ENCODE assay signal across 18 cellular contexts in the genomic region with DNA sequence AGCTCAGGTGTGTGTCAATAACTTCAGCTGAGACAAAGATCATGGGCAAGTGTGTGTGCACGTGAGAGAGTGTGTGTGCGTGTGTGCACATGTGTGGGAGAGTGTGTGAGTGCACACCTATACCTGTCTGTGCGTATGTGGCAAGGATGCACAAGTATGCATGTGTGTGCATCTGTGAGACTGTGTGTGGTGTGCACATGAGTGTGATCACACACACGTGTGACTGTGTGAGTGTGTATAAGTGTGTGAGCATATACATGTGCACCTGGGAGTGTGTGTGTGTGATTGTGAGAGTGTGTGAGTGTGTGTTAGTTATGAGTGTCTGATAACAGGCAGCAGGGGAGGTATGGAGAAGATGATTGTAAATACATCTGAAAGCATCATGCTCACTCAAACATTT.
DNase-seq lines count a peak whose midpoint lies in the region; ATAC-seq, FAIRE-seq and TF ChIP-seq lines count a peak whose summit lies in the region.
"Had no signal": no experiment of that assay in that cellular context is flagged by ENCODE, and none has a peak within 500 bp of the region (broad histone marks: within the 10 kb centered on the region; RNA-seq: fewer than 3 reads in every experiment).

No MANE protein-coding gene starts in this region.

- no peak overlapping the region for H2BK120ac ChIP-seq in H9 (ENCODE audit: low read depth, low read length, poor library complexity, severe bottlenecking)

- no peaks in the 10 kb centered on the region for H3K23me2 ChIP-seq in H9 (ENCODE audit: insufficient read length, low read depth, low read length, poor library complexity, severe bottlenecking)

- H2BK15ac ChIP-seq in H9 (ENCODE audit: low read depth, low read length): no peak overlapping the region

- H3K4me1 ChIP-seq in H9 (ENCODE audit: insufficient read depth, low read length) (no peaks in the 10 kb centered on the region; the same call in 1 of the 2 replicates), osteoblast (ENCODE audit: insufficient read depth, low read length) (no peaks in the 10 kb centered on the region)
- no peaks in the 10 kb centered on the region for H3K4me1 ChIP-seq in CD8-positive, alpha-beta memory T cell (ENCODE audit: insufficient read depth, low read length)

- FAIRE-seq in bronchial epithelial cell (lab: Jason Lieb, UNC): peak; percentile 92
- FAIRE-seq: D721Med, GM12878, GM18507 had no signal

- H3K36me3 Mint-ChIP-seq in H9 (ENCODE audit: insufficient read depth in 1 of 3, low read depth in 3 of 3): no peaks in the 10 kb centered on the region
- H3K36me3 Mint-ChIP-seq in natural killer cell: no peaks in the 10 kb centered on the region
- H3K36me3 Mint-ChIP-seq in CD8-positive, alpha-beta memory T cell: no peaks in the 10 kb centered on the region
- H3K36me3 Mint-ChIP-seq: CD4-positive, alpha-beta memory T cell had no signal

- H3K4me3 ChIP-seq in bronchial epithelial cell (ENCODE audit: low read depth, low read length): no peak overlapping the region
- no peak overlapping the region for H3K4me3 ChIP-seq in osteoblast (ENCODE audit: insufficient read depth, low read length)
- no peak overlapping the region for H3K4me3 ChIP-seq in CD8-positive, alpha-beta memory T cell (ENCODE audit: low read length)
- H3K4me3 ChIP-seq: GM12878 had no signal

- CTCF ChIA-PET in CD8-positive, alpha-beta memory T cell (lab: Charles Lee): no interaction called here

- H3K27me3 ChIP-seq in H9 (ENCODE audit: insufficient read depth, low read length) (no peaks in the 10 kb centered on the region), bronchial epithelial cell (ENCODE audit: control insufficient read depth, insufficient read depth, low read length) (no peaks in the 10 kb centered on the region), osteoblast (ENCODE audit: insufficient read depth, low read length) (no peaks in the 10 kb centered on the region)
- no peaks in the 10 kb centered on the region for H3K27me3 ChIP-seq in CD8-positive, alpha-beta memory T cell (ENCODE audit: insufficient read depth, low read length, poor library complexity, severe bottlenecking)

- POLR2A ChIA-PET in CD8-positive, alpha-beta memory T cell (lab: Charles Lee): no interaction called here

- no peaks in the 10 kb centered on the region for H3K9me3 ChIP-seq in H9 (ENCODE audit: control insufficient read depth, low read depth, low read length)
- peaks cover 3% of the 10 kb centered on the region for H3K9me3 ChIP-seq in osteoblast (ENCODE audit: low read depth, low read length)
- no peaks in the 10 kb centered on the region for H3K9me3 ChIP-seq in CD8-positive, alpha-beta memory T cell (ENCODE audit: low read length)

- no peak overlapping the region for H3T11ph ChIP-seq in H9 (ENCODE audit: low read length)

- TF ChIP-seq CTCF in H9 (conservative IDR thresholded peaks at IDR 0.05): no peak
- no peak for TF ChIP-seq CTCF in bronchial epithelial cell (IDR thresholded peaks at IDR 0.05; ENCODE audit: insufficient read depth, low read length, severe bottlenecking)
- no peak for TF ChIP-seq CTCF in osteoblast (IDR thresholded peaks at IDR 0.05; ENCODE audit: extremely low read depth, low read depth, low read length)
- TF ChIP-seq CTCF in natural killer cell (IDR thresholded peaks at IDR 0.05): no peak

- no peak overlapping the region for H3K56ac ChIP-seq in H9 (ENCODE audit: insufficient read length, low read depth, low read length)

- H3K23ac ChIP-seq in H9 (ENCODE audit: insufficient read length, low read depth, low read length): no peak overlapping the region

- H3K4me3 Mint-ChIP-seq in H9 (no peak overlapping the region), natural killer cell (no peak overlapping the region)
- H3K4me3 Mint-ChIP-seq in CD8-positive, alpha-beta memory T cell: no peak overlapping the region
- H3K4me3 Mint-ChIP-seq: CD4-positive, alpha-beta memory T cell had no signal

- H3K27me3 Mint-ChIP-seq in H9 (ENCODE audit: low read depth): no peaks in the 10 kb centered on the region; the same call in 1 of the 2 replicates
- H3K27me3 Mint-ChIP-seq in natural killer cell (ENCODE audit: low read depth in 2 of 2): no peaks in the 10 kb centered on the region
- H3K27me3 Mint-ChIP-seq in CD8-positive, alpha-beta memory T cell: no peaks in the 10 kb centered on the region

- H2AFZ ChIP-seq in H9 (ENCODE audit: low read length) (no peak overlapping the region), osteoblast (ENCODE audit: low read length) (no peak overlapping the region)

- H2BK5ac ChIP-seq in H9 (ENCODE audit: insufficient read length, low read length): no peak overlapping the region

- no peak overlapping the region for H2BK12ac ChIP-seq in H9 (ENCODE audit: insufficient read length, low read depth, low read length)

- no peak overlapping the region for H3K4ac ChIP-seq in H9 (ENCODE audit: low read depth, low read length)

- DNase-seq in H9 (no peak), bronchial epithelial cell (ENCODE audit: low read depth) (no peak), osteoblast (ENCODE audit: insufficient read length, low spot score, missing footprints) (peak; percentile 10), COLO668 (lab: John Stamatoyannopoulos, UW; ENCODE audit: unreplicated experiment) (no peak), natural killer cell (no peak)
- DNase-seq in CD8-positive, alpha-beta memory T cell: no peak
- DNase-seq: C1 segment of cervical spinal cord; CD4-positive, alpha-beta memory T cell; DMS 273 treated with DMSO at 0.1 percent for 48 hours; DMS79; EL; GDM1; GOT3; H7 had no signal

- no peak overlapping the region for H3K9ac ChIP-seq in H9 (ENCODE audit: extremely low read depth, insufficient read length, low read length)

- no peak overlapping the region for H4K5ac ChIP-seq in H9 (ENCODE audit: insufficient read length, low read depth, low read length)

- H2BK20ac ChIP-seq in H9 (ENCODE audit: low read depth, low read length, poor library complexity, severe bottlenecking): no peak overlapping the region

- H3K4me1 Mint-ChIP-seq in H9 (0 out of 4 replicates have a peak, but pooled peaks cover 4% of the 10 kb centered on the region in 2 experiments), natural killer cell (no peaks in the 10 kb centered on the region)
- no peaks in the 10 kb centered on the region for H3K4me1 Mint-ChIP-seq in CD8-positive, alpha-beta memory T cell
- H3K4me1 Mint-ChIP-seq: CD4-positive, alpha-beta memory T cell had no signal

- H3K9me3 Mint-ChIP-seq in H9 (no peaks in the 10 kb centered on the region; a peak in 1 of 5 replicates), natural killer cell (peaks cover 4 to 9% of the 10 kb centered on the region in 2 donors)
- H3K9me3 Mint-ChIP-seq in CD8-positive, alpha-beta memory T cell: peaks cover 0 to 7% (median 5%) of the 10 kb centered on the region in 5 donors

- H4K20me1 ChIP-seq in H9 (ENCODE audit: control insufficient read depth, insufficient read depth, insufficient read length) (no peaks in the 10 kb centered on the region), osteoblast (ENCODE audit: insufficient read depth, low read length) (no peaks in the 10 kb centered on the region)

- no peak overlapping the region for H4K8ac ChIP-seq in H9 (replicated peaks; ENCODE audit: insufficient read length, low read depth, low read length)

- H3K79me2 ChIP-seq in H9 (ENCODE audit: insufficient read depth, low read length): no peaks in the 10 kb centered on the region; the same call in 1 of the 2 replicates
- H3K79me2 ChIP-seq in osteoblast (ENCODE audit: insufficient read depth, low read length): no peaks in the 10 kb centered on the region

- no peak overlapping the region; the same call in 1 of the 2 replicates for H3K14ac ChIP-seq in H9 (ENCODE audit: insufficient read depth, low read length)

- H3K4me2 ChIP-seq in H9 (ENCODE audit: insufficient read depth, insufficient read length, low read length) (no peak overlapping the region), osteoblast (ENCODE audit: insufficient read depth, low read length) (no peak overlapping the region)

- H3K27ac Mint-ChIP-seq in H9: no peak overlapping the region
- no peak overlapping the region for H3K27ac Mint-ChIP-seq in natural killer cell
- H3K27ac Mint-ChIP-seq in CD8-positive, alpha-beta memory T cell: no peak overlapping the region
- H3K27ac Mint-ChIP-seq: CD4-positive, alpha-beta memory T cell had no signal

- no peak overlapping the region for H2AK5ac ChIP-seq in H9 (ENCODE audit: insufficient read length, low read length)

- WGBS in H9 (ENCODE audit: extremely low coverage, insufficient read length, low lambda C conversion rate): no CpG with 5 or more reads among the region's 4 CpGs

- H3K36me3 ChIP-seq in bronchial epithelial cell (ENCODE audit: control insufficient read depth, insufficient read depth, low read length) (no peaks in the 10 kb centered on the region), osteoblast (ENCODE audit: insufficient read depth, low read length) (no peaks in the 10 kb centered on the region)
- H3K36me3 ChIP-seq in CD8-positive, alpha-beta memory T cell (ENCODE audit: insufficient read depth, low read length): no peaks in the 10 kb centered on the region

- H4K91ac ChIP-seq in H9 (ENCODE audit: insufficient read length, low read depth, low read length): no peak overlapping the region

- no peaks in the 10 kb centered on the region for H3K79me1 ChIP-seq in H9 (ENCODE audit: insufficient read depth, low read depth, low read length, poor library complexity, severe bottlenecking)

- intact Hi-C loops in natural killer cell (cut with micrococcal nuclease): no loop called here

- no peak overlapping the region for H3K27ac ChIP-seq in H9 (ENCODE audit: insufficient read length, low read depth, low read length)
- H3K27ac ChIP-seq in osteoblast (ENCODE audit: low read depth, low read length): no peak overlapping the region
- no peak overlapping the region for H3K27ac ChIP-seq in CD8-positive, alpha-beta memory T cell (ENCODE audit: low read depth, low read length)

- H3K18ac ChIP-seq in H9 (ENCODE audit: insufficient read length, low read depth, low read length): peak overlapping the region; percentile 34

- ATAC-seq in natural killer cell: no peak
- ATAC-seq: GM12878, HCT116 had no signal
